ENCODE assay signal across 9 cellular contexts in the genomic region with DNA sequence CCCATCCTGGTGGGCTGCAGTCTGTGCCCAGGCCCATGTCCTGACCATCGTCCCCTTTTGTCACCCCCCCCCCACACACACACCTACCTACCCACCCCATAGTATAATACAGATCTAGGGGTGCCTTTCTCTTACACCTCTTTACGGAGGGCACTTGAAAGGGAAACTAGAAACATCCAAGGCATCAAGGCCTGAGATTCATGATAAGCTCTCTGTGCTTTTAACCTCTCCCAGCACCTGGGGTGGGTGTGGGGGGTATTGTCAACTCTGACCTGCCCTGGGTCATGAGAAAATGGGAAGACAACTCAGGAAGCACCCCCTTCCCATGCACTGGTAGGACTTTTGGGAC. TPM values are rescaled to one million over a fixed set of nuclear protein-coding genes. Genes with fewer than 3 reads are reported as not detected.
DNase-seq lines count a peak whose midpoint lies in the region; ATAC-seq, FAIRE-seq and TF ChIP-seq lines count a peak whose summit lies in the region.
"Had no signal": no experiment of that assay in that cellular context is flagged by ENCODE, and none has a peak within 500 bp of the region (broad histone marks: within the 10 kb centered on the region; RNA-seq: fewer than 3 reads in every experiment).

No MANE protein-coding gene starts in this region.

- peaks cover 0 to 31% (median 7%) of the 10 kb centered on the region in 3 donors for H3K36me3 Mint-ChIP-seq in CD8-positive, alpha-beta memory T cell

- no peak for TF ChIP-seq POLR2A in Peyer's patch (IDR thresholded peaks at IDR 0.05)

- H3K27me3 ChIP-seq in CD8-positive, alpha-beta memory T cell (ENCODE audit: insufficient read depth, low read length, poor library complexity, severe bottlenecking): no peaks in the 10 kb centered on the region
- H3K27me3 ChIP-seq in Peyer's patch (no peaks in the 10 kb centered on the region), pancreas (no peaks in the 10 kb centered on the region)

- peak overlapping the region; percentile 81 to 98 (median 87) for H3K27ac Mint-ChIP-seq in CD8-positive, alpha-beta memory T cell

- TF ChIP-seq CTCF in Peyer's patch (IDR thresholded peaks at IDR 0.05) (no peak), pancreas (IDR thresholded peaks at IDR 0.05) (no peak)

- H3K9me3 ChIP-seq in CD8-positive, alpha-beta memory T cell (ENCODE audit: low read length): no peaks in the 10 kb centered on the region
- H3K9me3 ChIP-seq in Peyer's patch (no peaks in the 10 kb centered on the region), pancreas (no peaks in the 10 kb centered on the region)

- no peak for FAIRE-seq in pancreas (lab: Jason Lieb, UNC)
- no peak for FAIRE-seq in urothelium cell line (lab: Jason Lieb, UNC)
- FAIRE-seq in frontal cortex (lab: Jason Lieb, UNC): no peak
- FAIRE-seq: RCC 7860 had no signal

- peak overlapping the region; percentile 16 for H3K4me3 ChIP-seq in CD8-positive, alpha-beta memory T cell (ENCODE audit: low read length)
- H3K4me3 ChIP-seq in Peyer's patch (peak overlapping the region; percentile 71 to 100 (median 90)), pancreas (peak overlapping the region in 3 of 4 donors; percentile 76 to 100 (median 98))

- peaks cover 38 to 56% (median 47%) of the 10 kb centered on the region in 3 donors for H3K4me1 Mint-ChIP-seq in CD8-positive, alpha-beta memory T cell

- no peak for DNase-seq in CD8-positive, alpha-beta memory T cell
- DNase-seq in Peyer's patch (no peak), epithelial cell of prostate (ENCODE audit: low read depth, low spot score) (no peak), pancreas (no peak), urothelium cell line (ENCODE audit: low spot score) (no peak), GF-D8 (lab: John Stamatoyannopoulos, UW) (no peak), frontal cortex (ENCODE audit: low spot score in 2 of 2) (no peak)

- 0 to 11% methylated on average over 1 to 2 of the region's 2 CpGs for WGBS in pancreas, 2 donors

- CTCF ChIA-PET in CD8-positive, alpha-beta memory T cell (lab: Charles Lee): interaction anchor here (0.7 to 1.9 kb wide), 13 partner anchors 14 to 322 kb away, joined by 3 to 15 read pairs (median 4); a partner anchor contains a TSS

- intact Hi-C loops in pancreas (cut with DNase I): no loop called here

- peak overlapping the region; percentile 43 for H3K27ac ChIP-seq in CD8-positive, alpha-beta memory T cell (ENCODE audit: low read depth, low read length)
- H3K27ac ChIP-seq in Peyer's patch (peak overlapping the region; percentile 94 to 98 (median 96)), epithelial cell of prostate (peak overlapping the region; percentile 82), pancreas (peak overlapping the region in 2 of 4 donors; percentile 67 to 91)

- peaks cover 27% of the 10 kb centered on the region for H3K4me1 ChIP-seq in CD8-positive, alpha-beta memory T cell (ENCODE audit: insufficient read depth, low read length)
- H3K4me1 ChIP-seq in Peyer's patch: peaks cover 0 to 43% (median 14%) of the 10 kb centered on the region in 4 donors
- peaks cover 4 to 10% (median 7%) of the 10 kb centered on the region in 3 donors for H3K4me1 ChIP-seq in pancreas

- H3K27me3 Mint-ChIP-seq in CD8-positive, alpha-beta memory T cell: no peaks in the 10 kb centered on the region

- no peak for ATAC-seq in pancreas
- ATAC-seq in GM21381 (IDR thresholded peaks at IDR 0.05; ENCODE audit: unreplicated experiment): no peak

- H3K36me3 ChIP-seq in CD8-positive, alpha-beta memory T cell (ENCODE audit: insufficient read depth, low read length): no peaks in the 10 kb centered on the region
- H3K36me3 ChIP-seq in Peyer's patch (no peaks in the 10 kb centered on the region), pancreas (no peaks in the 10 kb centered on the region)

- POLR2A ChIA-PET in CD8-positive, alpha-beta memory T cell (lab: Charles Lee): interaction anchor here (0.7 to 1.7 kb wide), 6 partner anchors 10 to 1010 kb away, joined by 3 to 25 read pairs (median 6); a partner anchor contains a TSS

- peak overlapping the region; percentile 80 to 90 (median 87) for H3K4me3 Mint-ChIP-seq in CD8-positive, alpha-beta memory T cell

- H3K9me3 Mint-ChIP-seq in CD8-positive, alpha-beta memory T cell: no peaks in the 10 kb centered on the region

RNA-seq across cellular contexts. Expression of a gene that starts 1.6 kb away (rescaled TPM):
- total RNA-seq in CD8-positive, alpha-beta memory T cell: 10 to 100 TPM; 11.5 to 13.9 TPM
- 1.6 TPM for polyA plus RNA-seq in CD8-positive, alpha-beta memory T cell
- total RNA-seq in Peyer's patch (10 to 100 TPM in 3 of 4 donors, 1 to 10 TPM in 1; 8.2 to 14.9 (median 13.3) TPM), pancreas (10 to 100 TPM in 1 of 6 donors, 1 to 10 TPM in 5; 2.7 to 10.0 (median 5.0) TPM), frontal cortex (4.1 TPM)
- 10 to 100 TPM in 1 of 2 donors, 1 to 10 TPM in 1; 6.9 to 10.4 TPM for polyA plus RNA-seq in pancreas

RNA-seq across cellular contexts. Expression of a gene that starts 37.6 kb away (rescaled TPM):
- under 1 TPM; 0.13 to 0.44 TPM for total RNA-seq in CD8-positive, alpha-beta memory T cell
- 0.18 TPM for polyA plus RNA-seq in CD8-positive, alpha-beta memory T cell
- total RNA-seq in Peyer's patch (not detected), pancreas (under 1 TPM in 5 of 6 donors, not detected in 1; 0.06 to 0.17 (median 0.14) TPM), frontal cortex (under 0.01 TPM)
- polyA plus RNA-seq in pancreas: under 1 TPM; 0.27 to 0.63 TPM

Comparison
In these comparisons a context has a peak if more than half of its experiments do, and no peak if none do; other contexts are left out.
1. H3K4me3 ChIP-seq: peak in every context shown above with its lines; median percentile 98 in pancreas; 90 in Peyer's patch; 16 in CD8-positive, alpha-beta memory T cell.